1 cellular context compared by ENCODE assay signal in genomic region chr15:64187396-64188191, GRCh38.
TF ChIP-seq lines count a peak whose summit lies in the region.

No MANE protein-coding gene starts in this region.

TF ChIP-seq in HEK293, 187 proteins besides CTCF, POLR2A, EP300 and RAD21:
- TF ChIP-seq ZBTB17 (tag by site-specific recombination; IDR thresholded peaks at IDR 0.05) (no peak), ZNF48 (tag by site-specific recombination; IDR thresholded peaks at IDR 0.05) (no peak), OSR2 (tag by site-specific recombination; IDR thresholded peaks at IDR 0.05) (0 out of 2 replicates have a peak, but pooled peaks have one; percentile 7)
